Comparison of ENCODE assay signal across 16 cellular contexts in genomic region chr10:63145782-63146181, GRCh38. TPM values are rescaled to one million over a fixed set of nuclear protein-coding genes. Genes with fewer than 3 reads are reported as not detected.
DNase-seq lines count a peak whose midpoint lies in the region; ATAC-seq and TF ChIP-seq lines count a peak whose summit lies in the region.
"Had no signal": no experiment of that assay in that cellular context is flagged by ENCODE, and none has a peak within 500 bp of the region (broad histone marks: within the 10 kb centered on the region; RNA-seq: fewer than 3 reads in every experiment).

No MANE protein-coding gene starts in this region.

- H4K20me1 ChIP-seq in Loucy (ENCODE audit: insufficient read depth, low read length, poor library complexity, severe bottlenecking), result peaks cover 28% of the 10 kb centered on the region
- H4K20me1 ChIP-seq in hepatocyte (ENCODE audit: insufficient read depth, poor library complexity, severe bottlenecking), result peaks cover 62% of the 10 kb centered on the region

- no peaks in the 10 kb centered on the region for H3F3A ChIP-seq in Loucy (ENCODE audit: low read depth)

- TF ChIP-seq CTCF in Loucy (conservative IDR thresholded peaks at IDR 0.05; ENCODE audit: low read length), result no peak
- no peak for TF ChIP-seq CTCF in hepatocyte (IDR thresholded peaks at IDR 0.05; ENCODE audit: poor library complexity)

- H3K36me3 ChIP-seq in Loucy (ENCODE audit: insufficient read depth, low read length) (peaks cover 25% of the 10 kb centered on the region; the same call in 1 of the 2 replicates), hepatocyte (replicated peaks; ENCODE audit: insufficient read depth, low read depth) (no peaks in the 10 kb centered on the region)

- no peak overlapping the region for H3K4me3 ChIP-seq in Loucy (ENCODE audit: low read length, poor library complexity, severe bottlenecking)
- no peak overlapping the region for H3K4me3 ChIP-seq in hepatocyte
- H3K4me3 ChIP-seq: ascending aorta, skin epidermis, testis had no signal

- ATAC-seq in GM21367 (IDR thresholded peaks at IDR 0.05; ENCODE audit: unreplicated experiment) (peak; percentile 66), GM18858 (IDR thresholded peaks at IDR 0.05; ENCODE audit: unreplicated experiment) (no peak)

- H3K27me3 ChIP-seq in Loucy (ENCODE audit: insufficient read depth, low read length, poor library complexity, severe bottlenecking) (no peaks in the 10 kb centered on the region), hepatocyte (no peaks in the 10 kb centered on the region)
- H3K27me3 ChIP-seq: ascending aorta, testis had no signal

- DNase-seq in EH (ENCODE audit: low read depth) (peak; percentile 44), hepatocyte (ENCODE audit: low spot score) (no peak), cortex of kidney (lab: John Stamatoyannopoulos, UW) (no peak), GF-D8 (lab: John Stamatoyannopoulos, UW) (no peak), DMS 273 (lab: John Stamatoyannopoulos, UW; ENCODE audit: unreplicated experiment) (no peak)
- DNase-seq: CD4-positive, CD25-positive, alpha-beta regulatory T cell; naive B cell; NCI-H1694 treated with DMSO at 0.1 percent for 48 hours; NCI-H748 treated with DMSO at 0.1 percent for 48 hours; T1000; testis had no signal

- H3K79me2 ChIP-seq in Loucy (ENCODE audit: insufficient read depth, low read length) (peaks cover 71% of the 10 kb centered on the region), hepatocyte (peaks cover 97% of the 10 kb centered on the region)

- no peak overlapping the region for H3K27ac ChIP-seq in hepatocyte
- H3K27ac ChIP-seq: ascending aorta, skin epidermis, testis had no signal

- H3K4me2 ChIP-seq in Loucy (ENCODE audit: low read depth, low read length, poor library complexity, severe bottlenecking), result peak overlapping the region; percentile 27
- H3K4me2 ChIP-seq in hepatocyte, result peak overlapping the region; percentile 31

- H3K4me1 ChIP-seq in Loucy (ENCODE audit: insufficient read depth, low read length, poor library complexity, severe bottlenecking) (peaks cover 13% of the 10 kb centered on the region), hepatocyte (ENCODE audit: insufficient read depth) (no peaks in the 10 kb centered on the region)
- H3K4me1 ChIP-seq: ascending aorta, testis had no signal

- H2AFZ ChIP-seq in Loucy (ENCODE audit: low read length) (no peak overlapping the region), hepatocyte (no peak overlapping the region)

- H3K9me3 ChIP-seq in Loucy (ENCODE audit: insufficient read depth, low read depth, low read length) (no peaks in the 10 kb centered on the region), hepatocyte (ENCODE audit: low read depth) (no peaks in the 10 kb centered on the region)
- H3K9me3 ChIP-seq: ascending aorta, testis had no signal

- H3K9me2 ChIP-seq in Loucy (replicated peaks; ENCODE audit: low read depth, low read length) (no peaks in the 10 kb centered on the region), hepatocyte (replicated peaks; ENCODE audit: insufficient read depth) (no peaks in the 10 kb centered on the region)

- H3K9ac ChIP-seq in Loucy (ENCODE audit: low read depth, low read length, poor library complexity, severe bottlenecking), result no peak overlapping the region

RNA-seq across cellular contexts. Expression of gene NRBF2, which starts 12.7 kb away (rescaled TPM):
- total RNA-seq in hepatocyte, result 35.6 and 42.7 TPM in 2 replicates
- 40.8 and 44.5 TPM in 2 replicates for polyA plus RNA-seq in hepatocyte
